Comparison of ENCODE assay signal across 17 cellular contexts in genomic region chr6:12569646-12570045, GRCh38.
DNase-seq lines count a peak whose midpoint lies in the region; ATAC-seq, FAIRE-seq and TF ChIP-seq lines count a peak whose summit lies in the region.
"Had no signal": no experiment of that assay in that cellular context is flagged by ENCODE, and none has a peak within 500 bp of the region (broad histone marks: within the 10 kb centered on the region; RNA-seq: fewer than 3 reads in every experiment).

No MANE protein-coding gene starts in this region.

- H3K27ac ChIP-seq in epithelial cell of prostate: peak overlapping the region; percentile 64
- no peak overlapping the region for H3K27ac ChIP-seq in neural progenitor cell
- H3K27ac ChIP-seq: BLaER1 treated with 17β-estradiol and CSF1 and Interleukin-3, amounts not matched to agents 10 nM and 100 nM; HL-60 had no signal

- no peaks in the 10 kb centered on the region for H3K4me1 ChIP-seq in neural progenitor cell

- H3K79me2 ChIP-seq in neural progenitor cell (ENCODE audit: low read depth): no peaks in the 10 kb centered on the region

- H3K27me3 ChIP-seq in neural progenitor cell: no peaks in the 10 kb centered on the region
- H3K27me3 ChIP-seq: BLaER1 treated with 17β-estradiol and CSF1 and Interleukin-3, amounts not matched to agents 10 nM and 100 nM had no signal

- no peak overlapping the region for H3K4me3 ChIP-seq in neural progenitor cell
- H3K4me3 ChIP-seq: BLaER1 treated with 17β-estradiol and CSF1 and Interleukin-3, amounts not matched to agents 10 nM and 100 nM had no signal

- no peaks in the 10 kb centered on the region for H3K4me1 Mint-ChIP-seq in activated T-cell treated with anti-CD3 and anti-CD28 coated beads, Interleukin-2, amount 50 U/mL, for 72 hours (ENCODE audit: low read depth)
- no peaks in the 10 kb centered on the region for H3K4me1 Mint-ChIP-seq in activated T-cell treated with anti-CD3 and anti-CD28 coated beads, Interleukin-2, amount 50 U/mL, for 4 hours (ENCODE audit: low read depth)
- H3K4me1 Mint-ChIP-seq in neural progenitor cell: peaks cover 8% of the 10 kb centered on the region
- H3K4me1 Mint-ChIP-seq: CD4-positive, CD25-positive, alpha-beta regulatory T cell had no signal

- no peak overlapping the region for H3K9ac ChIP-seq in neural progenitor cell
- H3K9ac ChIP-seq: BLaER1 treated with 17β-estradiol and CSF1 and Interleukin-3, amounts not matched to agents 10 nM and 100 nM had no signal

- no peaks in the 10 kb centered on the region for H4K20me1 ChIP-seq in neural progenitor cell (ENCODE audit: low read depth)
- H4K20me1 ChIP-seq: BLaER1 treated with 17β-estradiol and CSF1 and Interleukin-3, amounts not matched to agents 10 nM and 100 nM had no signal

- H3K4me2 ChIP-seq in neural progenitor cell: no peak overlapping the region
- H3K4me2 ChIP-seq: BLaER1 treated with 17β-estradiol and CSF1 and Interleukin-3, amounts not matched to agents 10 nM and 100 nM had no signal

- peak; percentile 37 for FAIRE-seq in TTC549 (lab: Jason Lieb, UNC)
- FAIRE-seq: GM19239, H54 had no signal

- H3K27me3 Mint-ChIP-seq in activated T-cell treated with anti-CD3 and anti-CD28 coated beads, Interleukin-2, amount 50 U/mL, for 72 hours (ENCODE audit: low read depth): peaks cover 2% of the 10 kb centered on the region
- H3K27me3 Mint-ChIP-seq in activated T-cell treated with anti-CD3 and anti-CD28 coated beads, Interleukin-2, amount 50 U/mL, for 4 hours (ENCODE audit: low read depth): no peaks in the 10 kb centered on the region
- no peaks in the 10 kb centered on the region for H3K27me3 Mint-ChIP-seq in neural progenitor cell (ENCODE audit: insufficient read depth, low read depth)

- H3K9me3 ChIP-seq in neural progenitor cell (ENCODE audit: low read depth): no peaks in the 10 kb centered on the region

- peaks cover 0 to 4% of the 10 kb centered on the region in 2 donors for H3K9me3 Mint-ChIP-seq in activated T-cell treated with anti-CD3 and anti-CD28 coated beads, Interleukin-2, amount 50 U/mL, for 72 hours
- no peaks in the 10 kb centered on the region for H3K9me3 Mint-ChIP-seq in activated T-cell treated with anti-CD3 and anti-CD28 coated beads, Interleukin-2, amount 50 U/mL, for 4 hours
- no peaks in the 10 kb centered on the region for H3K9me3 Mint-ChIP-seq in neural progenitor cell

- H3K27ac Mint-ChIP-seq in activated T-cell treated with anti-CD3 and anti-CD28 coated beads, Interleukin-2, amount 50 U/mL, for 72 hours: peak overlapping the region; percentile 82
- H3K27ac Mint-ChIP-seq in neural progenitor cell: no peak overlapping the region
- H3K27ac Mint-ChIP-seq: CD4-positive, CD25-positive, alpha-beta regulatory T cell had no signal

- H3K4me3 Mint-ChIP-seq in activated T-cell treated with anti-CD3 and anti-CD28 coated beads, Interleukin-2, amount 50 U/mL, for 72 hours: no peak overlapping the region
- no peak overlapping the region for H3K4me3 Mint-ChIP-seq in activated T-cell treated with anti-CD3 and anti-CD28 coated beads, Interleukin-2, amount 50 U/mL, for 4 hours
- no peak overlapping the region for H3K4me3 Mint-ChIP-seq in neural progenitor cell
- H3K4me3 Mint-ChIP-seq: CD4-positive, CD25-positive, alpha-beta regulatory T cell had no signal

- no peaks in the 10 kb centered on the region for H3F3A ChIP-seq in neural progenitor cell (ENCODE audit: low read depth)

- no peaks in the 10 kb centered on the region for H3K36me3 Mint-ChIP-seq in activated T-cell treated with anti-CD3 and anti-CD28 coated beads, Interleukin-2, amount 50 U/mL, for 72 hours (ENCODE audit: insufficient read depth in 2 of 2)
- H3K36me3 Mint-ChIP-seq in activated T-cell treated with anti-CD3 and anti-CD28 coated beads, Interleukin-2, amount 50 U/mL, for 4 hours (ENCODE audit: insufficient read depth): no peaks in the 10 kb centered on the region
- H3K36me3 Mint-ChIP-seq in neural progenitor cell: no peaks in the 10 kb centered on the region
- H3K36me3 Mint-ChIP-seq: CD4-positive, CD25-positive, alpha-beta regulatory T cell had no signal

- H3K36me3 ChIP-seq in neural progenitor cell: no peaks in the 10 kb centered on the region
- H3K36me3 ChIP-seq: BLaER1 treated with 17β-estradiol and CSF1 and Interleukin-3, amounts not matched to agents 10 nM and 100 nM had no signal

- no peak for DNase-seq in activated T-cell treated with anti-CD3 and anti-CD28 coated beads, Interleukin-2, amount 50 U/mL, for 72 hours
- DNase-seq in activated T-cell treated with anti-CD3 and anti-CD28 coated beads, Interleukin-2, amount 50 U/mL, for 4 hours: no peak
- no peak for DNase-seq in epithelial cell of prostate (ENCODE audit: low read depth, low spot score)
- DNase-seq in OCI-M1 (lab: John Stamatoyannopoulos, UW): no peak
- DNase-seq in neural progenitor cell (ENCODE audit: low spot score): no peak
- DNase-seq: 8988T; ACHN; CD4-positive, CD25-positive, alpha-beta regulatory T cell; DMS53; GF-D8 had no signal

- no peak overlapping the region for H2AFZ ChIP-seq in neural progenitor cell (replicated peaks)

- TF ChIP-seq CTCF in neural progenitor cell (IDR thresholded peaks at IDR 0.05): no peak

- no peak for ATAC-seq in activated T-cell treated with anti-CD3 and anti-CD28 coated beads, Interleukin-2, amount 50 U/mL, for 72 hours (replicated peaks in 1 of 2)
- no peak for ATAC-seq in activated T-cell treated with anti-CD3 and anti-CD28 coated beads, Interleukin-2, amount 50 U/mL, for 4 hours
- no peak for ATAC-seq in HG03571 (IDR thresholded peaks at IDR 0.05; ENCODE audit: unreplicated experiment)
- ATAC-seq: HCT116 had no signal
